In genomic region chr16:83779881-83780280, GRCh38 we compare ENCODE assay signal across 2 cellular contexts.
TF ChIP-seq lines count a peak whose summit lies in the region.

No MANE protein-coding gene starts in this region.

TF ChIP-seq in IMR-90, 13 proteins besides CTCF, POLR2A, EP300 and RAD21:
- no peak for TF ChIP-seq CEBPB (IDR thresholded peaks at IDR 0.05; ENCODE audit: low read depth, low read length)
- no peak for TF ChIP-seq BHLHE40 (IDR thresholded peaks at IDR 0.05; ENCODE audit: low read depth, low read length)
- no peak for TF ChIP-seq MXI1 (IDR thresholded peaks at IDR 0.05; ENCODE audit: borderline replicate concordance, low read depth, low read length)
- TF ChIP-seq SMC3 (IDR thresholded peaks at IDR 0.05; ENCODE audit: low read depth, low read length), result no peak
- TF ChIP-seq RCOR1 (IDR thresholded peaks at IDR 0.05; ENCODE audit: insufficient replicate concordance, low read length), result no peak
- TF ChIP-seq ELK1 (IDR thresholded peaks at IDR 0.05; ENCODE audit: borderline replicate concordance, low read depth, low read length), result no peak
- TF ChIP-seq MAZ (IDR thresholded peaks at IDR 0.05; ENCODE audit: borderline replicate concordance, low read depth, low read length), result no peak
- no peak for TF ChIP-seq RFX5 (IDR thresholded peaks at IDR 0.05; ENCODE audit: low read depth, low read length)
- no peak for TF ChIP-seq NFE2L2 (IDR thresholded peaks at IDR 0.05; ENCODE audit: low read depth, low read length)
- TF ChIP-seq FOS (IDR thresholded peaks at IDR 0.05; ENCODE audit: low read depth, low read length), result no peak
- no peak for TF ChIP-seq USF2 (IDR thresholded peaks at IDR 0.05; ENCODE audit: low read depth, low read length)
- no peak for TF ChIP-seq MAFK (IDR thresholded peaks at IDR 0.05; ENCODE audit: low read depth, low read length)
- TF ChIP-seq CHD1 (IDR thresholded peaks at IDR 0.05; ENCODE audit: low read depth, low read length), result no peak
TF ChIP-seq in IMR-90: peak in this region for 0.

TF ChIP-seq in endothelial cell of umbilical vein, 7 proteins besides CTCF, POLR2A, EP300 and RAD21:
- TF ChIP-seq GATA2 (IDR thresholded peaks at IDR 0.05; ENCODE audit: insufficient read depth, insufficient read length, low read depth, low read length), result peak; percentile 98
- no peak for TF ChIP-seq MYC (IDR thresholded peaks at IDR 0.05; ENCODE audit: low read depth, low read length)
TF ChIP-seq in endothelial cell of umbilical vein: peak in this region for 1.
